In genomic region chr19:47309608-47310007, GRCh38 we compare ENCODE assay signal across 14 cellular contexts. TPM values are rescaled to one million over a fixed set of nuclear protein-coding genes. Genes with fewer than 3 reads are reported as not detected.
DNase-seq lines count a peak whose midpoint lies in the region; ATAC-seq and TF ChIP-seq lines count a peak whose summit lies in the region.
"Had no signal": no experiment of that assay in that cellular context is flagged by ENCODE, and none has a peak within 500 bp of the region (broad histone marks: within the 10 kb centered on the region; RNA-seq: fewer than 3 reads in every experiment).

TSS of gene C5AR1 (plus strand) at chr19:47309861. CDS start at chr19:47309896, 35 bp downstream.

- ATAC-seq in heart right ventricle = peak; percentile 55 to 81 (median 70)
- no peak for ATAC-seq in HG02642 (IDR thresholded peaks at IDR 0.05; ENCODE audit: poor library complexity, unreplicated experiment)
- no peak for ATAC-seq in GM18858 (IDR thresholded peaks at IDR 0.05; ENCODE audit: unreplicated experiment)

- DNase-seq in RPMI7951 (ENCODE audit: low read depth) (peak; percentile 27), heart right ventricle (peak; percentile 32 to 35), osteoblast (ENCODE audit: insufficient read length, low spot score, missing footprints) (no peak), NCI-H1417 (lab: John Stamatoyannopoulos, UW) (no peak), T1000 (lab: John Stamatoyannopoulos, UW) (no peak)
- DNase-seq: NCI-H1092 treated with DMSO at 0.1 percent for 48 hours; NCI-H748 treated with DMSO at 0.1 percent for 48 hours; stimulated activated CD4-positive, alpha-beta T cell treated with anti-CD3 and anti-CD28 coated beads, Interleukin-4, amount 100 ng/mL, for 4 hours; trophoblast cell had no signal

- peak within 1 kb of the TSS; percentile 40 for H3K4me2 ChIP-seq in osteoblast (ENCODE audit: insufficient read depth, low read length)

- H3K4me1 ChIP-seq in ACC112 (ENCODE audit: control insufficient read depth, insufficient read depth, low read length, unreplicated experiment) (peaks cover 15% of the 10 kb centered on the region), heart right ventricle (peaks cover 0 to 41% (median 0%) of the 10 kb centered on the region in 9 donors), osteoblast (ENCODE audit: insufficient read depth, low read length) (peaks cover 13% of the 10 kb centered on the region)

- intact Hi-C loops in heart right ventricle (cut with DNase I) = no loop called here

- H3K27ac ChIP-seq in ACC112 (ENCODE audit: low read depth, low read length) (peak within 1 kb of the TSS; percentile 42; the same call in 1 of the 2 replicates), heart right ventricle (peak within 1 kb of the TSS in 6 of 10 donors; percentile 24 to 95 (median 52)), osteoblast (ENCODE audit: low read depth, low read length) (no peak within 1 kb of the TSS)

- no peaks in the 10 kb centered on the region for H3K9me3 ChIP-seq in heart right ventricle
- no peaks in the 10 kb centered on the region for H3K9me3 ChIP-seq in osteoblast (ENCODE audit: low read depth, low read length)
- H3K9me3 ChIP-seq: HAP-1 had no signal

- TF ChIP-seq CTCF in heart right ventricle (IDR thresholded peaks at IDR 0.05) = peak in 2 of 9 donors; percentile 5 to 17
- TF ChIP-seq CTCF in osteoblast (IDR thresholded peaks at IDR 0.05; ENCODE audit: extremely low read depth, low read depth, low read length) = no peak

- H3K79me2 ChIP-seq in ACC112 (ENCODE audit: control insufficient read depth, insufficient read depth, low read length, unreplicated experiment) = no peaks in the 10 kb centered on the region
- H3K79me2 ChIP-seq in osteoblast (ENCODE audit: insufficient read depth, low read length) = no peaks in the 10 kb centered on the region

- H3K4me3 ChIP-seq in ACC112 (ENCODE audit: low read depth, low read length) (no peak within 1 kb of the TSS), heart right ventricle (peak within 1 kb of the TSS in 7 of 10 donors; percentile 14 to 60 (median 24)), osteoblast (ENCODE audit: insufficient read depth, low read length) (no peak within 1 kb of the TSS)
- H3K4me3 ChIP-seq: HAP-1 had no signal

- H3K27me3 ChIP-seq in ACC112 (ENCODE audit: insufficient read depth, low read length) (no peaks in the 10 kb centered on the region), heart right ventricle (peaks cover 0 to 9% (median 6%) of the 10 kb centered on the region in 7 donors), osteoblast (ENCODE audit: insufficient read depth, low read length) (no peaks in the 10 kb centered on the region)

- no peaks in the 10 kb centered on the region for H3K36me3 ChIP-seq in ACC112 (ENCODE audit: insufficient read depth, low read length)
- H3K36me3 ChIP-seq in heart right ventricle = peaks cover 0 to 10% (median 0%) of the 10 kb centered on the region in 9 donors
- H3K36me3 ChIP-seq in osteoblast (ENCODE audit: insufficient read depth, low read length) = no peaks in the 10 kb centered on the region
- H3K36me3 ChIP-seq: HAP-1 had no signal

- 42 to 47% methylated on average over 12 of the region's 12 CpGs for WGBS in heart right ventricle, 2 donors

- H4K20me1 ChIP-seq in osteoblast (ENCODE audit: insufficient read depth, low read length) = no peaks in the 10 kb centered on the region

- H2AFZ ChIP-seq in ACC112 (ENCODE audit: low read length, unreplicated experiment) = no peak within 1 kb of the TSS
- no peak within 1 kb of the TSS for H2AFZ ChIP-seq in osteoblast (ENCODE audit: low read length)

RNA-seq across cellular contexts. Expression of gene C5AR1, which starts in this region (rescaled TPM):
- total RNA-seq in RPMI7951 (2014; rRNA removed; shearing (Covaris generic)) = not detected in 2 replicates
- total RNA-seq in heart right ventricle (10 to 100 TPM in 3 of 10 donors, 1 to 10 TPM in 7; 4.5 to 18.6 (median 6.9) TPM), osteoblast (0.29 and 0.72 TPM in 2 replicates)
- 1 to 10 TPM; 1.7 to 5.4 TPM for polyA plus RNA-seq in heart right ventricle
- polyA plus RNA-seq: neural cell had no signal

Comparison
In these comparisons a context has a peak if more than half of its experiments do, and no peak if none do; other contexts are left out.
1. Peak in DNase-seq in RPMI7951; RNA of the gene not detected or under 1 TPM.
2. H3K4me3 ChIP-seq: peak in heart right ventricle (7 of 10); none in ACC112 (single experiment) and osteoblast (single experiment).
3. DNase-seq: peak in heart right ventricle (2 of 2); none in osteoblast (single experiment), NCI-H1417 (0 of 3) and T1000 (single experiment).
4. ATAC-seq: peak in heart right ventricle (8 of 8); none in HG02642 (single experiment) and GM18858 (single experiment).